ENCODE assay signal across 8 cellular contexts in the genomic region with DNA sequence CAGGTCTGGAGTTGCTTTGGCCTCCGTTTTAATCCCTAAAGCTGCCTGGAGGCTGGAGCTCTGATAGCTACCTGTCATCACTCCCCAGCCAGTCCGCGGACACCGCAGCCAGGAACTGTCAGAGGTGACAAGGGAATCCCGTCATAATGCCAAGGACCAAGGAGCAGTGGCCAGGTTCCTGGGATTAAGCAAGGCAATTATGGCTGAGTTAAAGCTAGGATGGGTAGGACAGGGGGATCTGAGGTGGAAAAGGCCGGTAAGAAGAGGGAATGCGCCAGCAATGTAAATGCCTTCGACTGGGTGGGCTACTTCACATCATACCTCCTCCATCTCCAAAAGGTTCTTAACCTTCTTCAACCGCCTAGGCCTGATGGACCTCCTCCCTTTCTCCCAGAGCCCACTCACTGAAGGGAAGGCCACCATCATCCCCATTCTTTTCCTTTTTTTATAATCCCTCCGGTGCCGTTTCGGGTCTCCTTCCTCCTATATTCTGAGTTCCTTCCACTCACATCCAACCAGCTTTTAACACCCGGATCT. TPM values are rescaled to one million over a fixed set of nuclear protein-coding genes. Genes with fewer than 3 reads are reported as not detected.
DNase-seq lines count a peak whose midpoint lies in the region; ATAC-seq and TF ChIP-seq lines count a peak whose summit lies in the region.

No MANE protein-coding gene starts in this region.

- peaks cover under 1% of the 10 kb centered on the region for H3K27me3 Mint-ChIP-seq in stimulated activated naive CD8-positive, alpha-beta T cell treated with anti-CD3 and anti-CD28 coated beads, Interleukin-15, Interleukin-2, amounts not matched to agents 100 ng/mL and 50 ng/mL, for 24 hours

- H3K27me3 ChIP-seq in PC-9 (ENCODE audit: insufficient read depth, low read depth), result no peaks in the 10 kb centered on the region
- no peaks in the 10 kb centered on the region for H3K27me3 ChIP-seq in left lung

- peaks cover 14% of the 10 kb centered on the region for H3K4me1 ChIP-seq in PC-9 (replicated peaks; ENCODE audit: insufficient read depth)
- peaks cover 10 to 33% of the 10 kb centered on the region in 2 donors for H3K4me1 ChIP-seq in left lung

- POLR2A ChIA-PET in PC-9 (lab: Charles Lee; ENCODE audit: unreplicated experiment), result interaction anchor here (0.6 kb wide), 2 partner anchors 45 to 295 kb away, joined by 4 to 5 read pairs; no protein-coding TSS in a partner anchor

- H3K36me3 ChIP-seq in PC-9 (ENCODE audit: low read depth), result no peaks in the 10 kb centered on the region
- H3K36me3 ChIP-seq in left lung, result peaks cover 0 to 22% of the 10 kb centered on the region in 2 donors

- no peak overlapping the region; the same call in 1 of the 2 replicates for H2AFZ ChIP-seq in PC-9

- intact Hi-C loops in PC-9 (cut with micrococcal nuclease; ENCODE audit: unreplicated experiment) (loop anchor here (10.0 kb wide), 1 partner anchor 226 kb away; no protein-coding TSS in a partner anchor), left lung (cut with DNase I) (no loop called here)

- peak overlapping the region; percentile 95 for H3K27ac Mint-ChIP-seq in stimulated activated naive CD8-positive, alpha-beta T cell treated with anti-CD3 and anti-CD28 coated beads, Interleukin-15, Interleukin-2, amounts not matched to agents 100 ng/mL and 50 ng/mL, for 24 hours

- BruUV-seq in PC-9 (replicated peaks; lab: Mats Ljungman, UMichigan), result TSS peak; percentile 37

- peak overlapping the region; percentile 79 for H3K4me2 ChIP-seq in PC-9

- H3K4me3 ChIP-seq in PC-9 (peak overlapping the region; percentile 67), left lung (peak overlapping the region; percentile 35 to 90)

- H3K27ac ChIP-seq in PC-9 (peak overlapping the region; percentile 20; the same call in 1 of the 2 replicates), left lung (peak overlapping the region; percentile 97 to 99)

- H3K36me3 Mint-ChIP-seq in stimulated activated naive CD8-positive, alpha-beta T cell treated with anti-CD3 and anti-CD28 coated beads, Interleukin-15, Interleukin-2, amounts not matched to agents 100 ng/mL and 50 ng/mL, for 24 hours (ENCODE audit: low read depth), result peaks cover 13% of the 10 kb centered on the region

- H3K79me2 ChIP-seq in PC-9 (ENCODE audit: low read depth), result 0 out of 2 replicates have a peak, but pooled peaks cover 8% of the 10 kb centered on the region

- no peaks in the 10 kb centered on the region for H4K20me1 ChIP-seq in PC-9 (ENCODE audit: insufficient read depth)

- peaks cover 23% of the 10 kb centered on the region for H3K4me1 Mint-ChIP-seq in stimulated activated naive CD8-positive, alpha-beta T cell treated with anti-CD3 and anti-CD28 coated beads, Interleukin-15, Interleukin-2, amounts not matched to agents 100 ng/mL and 50 ng/mL, for 24 hours (ENCODE audit: low read depth)

- H3K9me2 ChIP-seq in PC-9 (ENCODE audit: insufficient read depth), result no peaks in the 10 kb centered on the region

- no peak for TF ChIP-seq CTCF in PC-9 (conservative IDR thresholded peaks at IDR 0.05)
- no peak for TF ChIP-seq CTCF in left lung (IDR thresholded peaks at IDR 0.05)

- ATAC-seq in left lung (no peak), GM19397 (IDR thresholded peaks at IDR 0.05; ENCODE audit: unreplicated experiment) (no peak), GM18867 (IDR thresholded peaks at IDR 0.05; ENCODE audit: unreplicated experiment) (no peak)

- DNase-seq in NCI-H1694 treated with DMSO at 0.1 percent for 48 hours (lab: John Stamatoyannopoulos, UW), result peak; percentile 36
- DNase-seq in NCI-H1694 (lab: John Stamatoyannopoulos, UW), result no peak
- DNase-seq in PC-9, result peak in 1 of 2 experiments; percentile 7
- peak; percentile 62 for DNase-seq in cerebellar cortex (ENCODE audit: low spot score)
- DNase-seq in left lung, result no peak

- H3K9me3 ChIP-seq in PC-9 (ENCODE audit: insufficient read depth, low read depth) (no peaks in the 10 kb centered on the region), left lung (no peaks in the 10 kb centered on the region)

- CTCF ChIA-PET in PC-9 (lab: Charles Lee), result interaction anchor here (0.6 to 1.1 kb wide), 4 partner anchors 22 to 181 kb away, joined by 3 to 7 read pairs (median 5); no protein-coding TSS in a partner anchor

- peak overlapping the region; percentile 89 for H3K4me3 Mint-ChIP-seq in stimulated activated naive CD8-positive, alpha-beta T cell treated with anti-CD3 and anti-CD28 coated beads, Interleukin-15, Interleukin-2, amounts not matched to agents 100 ng/mL and 50 ng/mL, for 24 hours

- H3K9me3 Mint-ChIP-seq in stimulated activated naive CD8-positive, alpha-beta T cell treated with anti-CD3 and anti-CD28 coated beads, Interleukin-15, Interleukin-2, amounts not matched to agents 100 ng/mL and 50 ng/mL, for 24 hours, result no peaks in the 10 kb centered on the region

- peaks cover 10% of the 10 kb centered on the region; the same call in 1 of the 2 replicates for H3F3A ChIP-seq in PC-9 (ENCODE audit: insufficient read depth, low read depth)

RNA-seq across cellular contexts. Expression of gene PPP1R3E, which starts 1.9 kb away (rescaled TPM):
- 8.1 and 9.5 TPM in 2 replicates for total RNA-seq in PC-9 (2021)
- total RNA-seq in left lung, result 10 to 100 TPM; 11.3 to 18.6 TPM

RNA-seq across cellular contexts. Expression of gene BCL2L2, which starts 5.9 kb away (rescaled TPM):
- total RNA-seq in PC-9 (2021) (20.3 and 25.7 TPM in 2 replicates), left lung (10 to 100 TPM; 37.1 to 49.9 TPM)

RNA-seq across cellular contexts. Expression of gene HOMEZ, which starts 14.8 kb away (rescaled TPM):
- 14.0 TPM in 2 replicates for total RNA-seq in PC-9 (2021)
- total RNA-seq in left lung, result 10 to 100 TPM; 11.9 to 13.2 TPM

RNA-seq across cellular contexts. Expression of gene PABPN1, which starts 20.5 kb away (rescaled TPM):
- 107 and 142 TPM in 2 replicates for total RNA-seq in PC-9 (2021)
- 100 to 1,000 TPM; 119 to 138 TPM for total RNA-seq in left lung

RNA-seq across cellular contexts. Expression of gene SLC22A17, which starts 51.9 kb away (rescaled TPM):
- total RNA-seq in PC-9 (2021), result not detected in 2 replicates
- 10 to 100 TPM; 13.2 to 27.1 TPM for total RNA-seq in left lung

Comparison
In these comparisons a context has a peak if more than half of its experiments do, and no peak if none do; other contexts are left out.
1. DNase-seq: peak in NCI-H1694 treated with DMSO at 0.1 percent for 48 hours (single experiment) and cerebellar cortex (single experiment); none in NCI-H1694 (single experiment) and left lung (0 of 2).